ENCODE assay signal across 10 cellular contexts in genomic region chr5:72394688-72395087, GRCh38.
DNase-seq lines count a peak whose midpoint lies in the region; TF ChIP-seq lines count a peak whose summit lies in the region.
"Had no signal": no experiment of that assay in that cellular context is flagged by ENCODE, and none has a peak within 500 bp of the region (broad histone marks: within the 10 kb centered on the region; RNA-seq: fewer than 3 reads in every experiment).

No MANE protein-coding gene starts in this region.

- no peaks in the 10 kb centered on the region for H3K79me2 ChIP-seq in MM.1S (ENCODE audit: low read length)

- no peak overlapping the region for H3K9ac ChIP-seq in MM.1S (ENCODE audit: low read length)

- no peaks in the 10 kb centered on the region for H3F3A ChIP-seq in MM.1S (ENCODE audit: insufficient read depth, low read length)

- TF ChIP-seq EP300 in transverse colon (IDR thresholded peaks at IDR 0.05; ENCODE audit: low read depth), result no peak

- no peak overlapping the region for H3K4me3 ChIP-seq in MM.1S (ENCODE audit: low read length)
- no peak overlapping the region for H3K4me3 ChIP-seq in epithelial cell of proximal tubule (ENCODE audit: low read depth, low read length)
- no peak overlapping the region for H3K4me3 ChIP-seq in transverse colon
- no peak overlapping the region for H3K4me3 ChIP-seq in vagina

- H3K4me1 Mint-ChIP-seq in activated naive CD4-positive, alpha-beta T cell treated with anti-CD3 and anti-CD28 coated beads for 36 hours (ENCODE audit: low read depth), result no peaks in the 10 kb centered on the region
- H3K4me1 Mint-ChIP-seq in activated naive CD4-positive, alpha-beta T cell treated with anti-CD3 and anti-CD28 coated beads, Interleukin-2, amount 10 ng/mL, durations not matched to agents 7 days and 5 days, result no peaks in the 10 kb centered on the region

- CTCF ChIA-PET in activated naive CD4-positive, alpha-beta T cell treated with anti-CD3 and anti-CD28 coated beads for 36 hours (lab: Charles Lee), result no interaction called here
- CTCF ChIA-PET in activated naive CD4-positive, alpha-beta T cell treated with anti-CD3 and anti-CD28 coated beads, Interleukin-2, amount 10 ng/mL, durations not matched to agents 7 days and 5 days (lab: Charles Lee), result no interaction called here

- peak; percentile 10 for DNase-seq in activated naive CD4-positive, alpha-beta T cell treated with anti-CD3 and anti-CD28 coated beads for 36 hours
- DNase-seq in activated naive CD4-positive, alpha-beta T cell treated with anti-CD3 and anti-CD28 coated beads, Interleukin-2, amount 10 ng/mL, durations not matched to agents 7 days and 5 days, result no peak
- DNase-seq in MM.1S (peak; percentile 16), epithelial cell of proximal tubule (ENCODE audit: low read depth) (no peak), transverse colon (peak; percentile 11), vagina (ENCODE audit: extremely low spot score in 2 of 2) (no peak), posterior vena cava (ENCODE audit: low spot score) (no peak), NCI-H1105 treated with DMSO at 0.1 percent for 48 hours (lab: John Stamatoyannopoulos, UW) (no peak)

- WGBS in transverse colon (ENCODE audit: low coverage in 1 of 2), 2 donors, result 18 to 22% methylated on average over 2 of the region's 2 CpGs

- H3K27ac ChIP-seq in MM.1S (ENCODE audit: low read length) (no peak overlapping the region), transverse colon (no peak overlapping the region), vagina (no peak overlapping the region)

- H3K27me3 ChIP-seq in MM.1S (replicated peaks; ENCODE audit: insufficient read depth, low read length) (no peaks in the 10 kb centered on the region), transverse colon (no peaks in the 10 kb centered on the region), vagina (no peaks in the 10 kb centered on the region)

- no peak overlapping the region for H2AFZ ChIP-seq in MM.1S (ENCODE audit: low read length)

- peaks cover 22% of the 10 kb centered on the region for H3K27me3 Mint-ChIP-seq in activated naive CD4-positive, alpha-beta T cell treated with anti-CD3 and anti-CD28 coated beads for 36 hours (ENCODE audit: low read depth)
- peaks cover 18% of the 10 kb centered on the region for H3K27me3 Mint-ChIP-seq in activated naive CD4-positive, alpha-beta T cell treated with anti-CD3 and anti-CD28 coated beads, Interleukin-2, amount 10 ng/mL, durations not matched to agents 7 days and 5 days

- in situ Hi-C loops in transverse colon (cut with MboI; ENCODE audit: low pct_ligation_motif_present in 1 of 4, low pct_unique_long_range_greater_than_20kb in 1 of 4, low sequenced_read_pairs in 3 of 4), result no loop called here

- no peak overlapping the region for H3K4me2 ChIP-seq in MM.1S (ENCODE audit: low read depth, low read length)

- peaks cover 1% of the 10 kb centered on the region for H3K36me3 Mint-ChIP-seq in activated naive CD4-positive, alpha-beta T cell treated with anti-CD3 and anti-CD28 coated beads for 36 hours (ENCODE audit: low read depth)
- no peaks in the 10 kb centered on the region for H3K36me3 Mint-ChIP-seq in activated naive CD4-positive, alpha-beta T cell treated with anti-CD3 and anti-CD28 coated beads, Interleukin-2, amount 10 ng/mL, durations not matched to agents 7 days and 5 days
- H3K36me3 Mint-ChIP-seq: brain had no signal

- TF ChIP-seq CTCF in MM.1S (IDR thresholded peaks at IDR 0.05; ENCODE audit: low read length), result peak; percentile 32
- peak; percentile 72 for TF ChIP-seq CTCF in epithelial cell of proximal tubule (conservative IDR thresholded peaks at IDR 0.05; ENCODE audit: low read depth, low read length)
- peak in 3 of 5 experiments; percentile 12 to 25 (median 18) for TF ChIP-seq CTCF in transverse colon (IDR thresholded peaks at IDR 0.05)
- no peak for TF ChIP-seq CTCF in vagina (IDR thresholded peaks at IDR 0.05)

- no peaks in the 10 kb centered on the region for H3K9me3 ChIP-seq in MM.1S (replicated peaks; ENCODE audit: insufficient read depth, low read length)
- no peaks in the 10 kb centered on the region for H3K9me3 ChIP-seq in transverse colon
- H3K9me3 ChIP-seq in vagina, result no peaks in the 10 kb centered on the region

- intact Hi-C loops in activated naive CD4-positive, alpha-beta T cell treated with anti-CD3 and anti-CD28 coated beads for 36 hours (cut with micrococcal nuclease), result no loop called here
- intact Hi-C loops in transverse colon (cut with DNase I; ENCODE audit: low total_unique reads), result no loop called here
- intact Hi-C loops in vagina (cut with DNase I), result no loop called here
- intact Hi-C loops in posterior vena cava (cut with DNase I), result no loop called here

- no peak for TF ChIP-seq POLR2A in transverse colon (IDR thresholded peaks at IDR 0.05)
- TF ChIP-seq POLR2A in vagina (IDR thresholded peaks at IDR 0.05), result no peak

- no peaks in the 10 kb centered on the region for H3K9me3 Mint-ChIP-seq in activated naive CD4-positive, alpha-beta T cell treated with anti-CD3 and anti-CD28 coated beads for 36 hours
- H3K9me3 Mint-ChIP-seq in activated naive CD4-positive, alpha-beta T cell treated with anti-CD3 and anti-CD28 coated beads, Interleukin-2, amount 10 ng/mL, durations not matched to agents 7 days and 5 days, result no peaks in the 10 kb centered on the region
- H3K9me3 Mint-ChIP-seq: T-helper 2 cell treated with Interferon-gamma antibody and Interleukin-4, amounts not matched to agents 5 μg/mL and 100 μg/mL, for 36 hours had no signal

- no peak overlapping the region for H3K27ac Mint-ChIP-seq in activated naive CD4-positive, alpha-beta T cell treated with anti-CD3 and anti-CD28 coated beads for 36 hours
- H3K27ac Mint-ChIP-seq in activated naive CD4-positive, alpha-beta T cell treated with anti-CD3 and anti-CD28 coated beads, Interleukin-2, amount 10 ng/mL, durations not matched to agents 7 days and 5 days, result no peak overlapping the region
- H3K27ac Mint-ChIP-seq: T-helper 2 cell treated with Interferon-gamma antibody and Interleukin-4, amounts not matched to agents 5 μg/mL and 100 μg/mL, for 36 hours had no signal

- no peaks in the 10 kb centered on the region for H3K36me3 ChIP-seq in MM.1S (replicated peaks; ENCODE audit: insufficient read depth, low read length)
- H3K36me3 ChIP-seq in transverse colon, result no peaks in the 10 kb centered on the region
- no peaks in the 10 kb centered on the region for H3K36me3 ChIP-seq in vagina

- H3K4me1 ChIP-seq in MM.1S (ENCODE audit: low read length) (no peaks in the 10 kb centered on the region), transverse colon (peaks cover 0 to 6% (median 0%) of the 10 kb centered on the region in 4 donors), vagina (peaks cover 7% of the 10 kb centered on the region)

- H3K4me3 Mint-ChIP-seq in activated naive CD4-positive, alpha-beta T cell treated with anti-CD3 and anti-CD28 coated beads for 36 hours, result no peak overlapping the region
- no peak overlapping the region for H3K4me3 Mint-ChIP-seq in activated naive CD4-positive, alpha-beta T cell treated with anti-CD3 and anti-CD28 coated beads, Interleukin-2, amount 10 ng/mL, durations not matched to agents 7 days and 5 days
- H3K4me3 Mint-ChIP-seq: brain; T-helper 2 cell treated with Interferon-gamma antibody and Interleukin-4, amounts not matched to agents 5 μg/mL and 100 μg/mL, for 36 hours had no signal

- no peaks in the 10 kb centered on the region for H4K20me1 ChIP-seq in MM.1S (ENCODE audit: insufficient read depth, low read length)

- no peaks in the 10 kb centered on the region for H3K9me2 ChIP-seq in MM.1S (replicated peaks; ENCODE audit: insufficient read depth, low read length)

Comparison
In these comparisons a context has a peak if more than half of its experiments do, and no peak if none do; other contexts are left out.
1. DNase-seq: peak in activated naive CD4-positive, alpha-beta T cell treated with anti-CD3 and anti-CD28 coated beads for 36 hours (single experiment), MM.1S (single experiment) and transverse colon (single experiment); none in activated naive CD4-positive, alpha-beta T cell treated with anti-CD3 and anti-CD28 coated beads, Interleukin-2, amount 10 ng/mL, durations not matched to agents 7 days and 5 days (single experiment), epithelial cell of proximal tubule (single experiment), vagina (0 of 2), posterior vena cava (single experiment) and NCI-H1105 treated with DMSO at 0.1 percent for 48 hours (single experiment).
2. CTCF ChIP-seq: peak in MM.1S (single experiment), epithelial cell of proximal tubule (single experiment) and transverse colon (3 of 5); none in vagina (0 of 3).